11 cellular contexts compared by ENCODE assay signal in genomic region chr11:112997829-112998228, GRCh38. TPM values are rescaled to one million over a fixed set of nuclear protein-coding genes. Genes with fewer than 3 reads are reported as not detected.
"Had no signal": no experiment of that assay in that cellular context is flagged by ENCODE, and none has a peak within 500 bp of the region (broad histone marks: within the 10 kb centered on the region; RNA-seq: fewer than 3 reads in every experiment).

No MANE protein-coding gene starts in this region.

- H3K4me1 Mint-ChIP-seq: activated naive CD8-positive, alpha-beta T cell treated with anti-CD3 and anti-CD28 coated beads, Interleukin-2, amount 50 U/mL, for 24 hours had no signal

- H3K4me1 ChIP-seq: pancreas had no signal

- H3K27ac Mint-ChIP-seq: activated naive CD4-positive, alpha-beta T cell treated with anti-CD3 and anti-CD28 coated beads for 36 hours; activated naive CD8-positive, alpha-beta T cell treated with anti-CD3 and anti-CD28 coated beads, Interleukin-2, amount 50 U/mL, for 24 hours; activated T-helper 2 cell treated with anti-CD3 and anti-CD28 coated beads, Interferon-gamma antibody, Interleukin-2, Interleukin-4, amounts not matched to agents 10 μg/mL and 5 μg/mL and 100 μg/mL, durations not matched to agents 14 hours and 24 hours and 36 hours had no signal

- H3K9me3 ChIP-seq: pancreas, vagina had no signal

- H3K27me3 ChIP-seq: dorsolateral prefrontal cortex, vagina had no signal

- H3K4me3 Mint-ChIP-seq: activated naive CD4-positive, alpha-beta T cell treated with anti-CD3 and anti-CD28 coated beads for 36 hours; activated naive CD8-positive, alpha-beta T cell treated with anti-CD3 and anti-CD28 coated beads, Interleukin-2, amount 50 U/mL, for 24 hours had no signal

- ATAC-seq: activated naive CD8-positive, alpha-beta T cell treated with anti-CD3 and anti-CD28 coated beads, Interleukin-2, amount 50 U/mL, for 24 hours; esophagus mucosa; pancreas had no signal

- DNase-seq: activated CD4-positive, alpha-beta T cell treated with anti-CD3 and anti-CD28 coated beads for 1 hour; activated CD4-positive, alpha-beta T cell treated with anti-CD3 and anti-CD28 coated beads, Interleukin-2, amount 50 U/mL, for 4 hours; activated naive CD4-positive, alpha-beta T cell treated with anti-CD3 and anti-CD28 coated beads for 36 hours; activated naive CD8-positive, alpha-beta T cell treated with anti-CD3 and anti-CD28 coated beads, Interleukin-2, amount 50 U/mL, for 24 hours; dorsolateral prefrontal cortex; pancreas; stimulated activated CD4-positive, alpha-beta T cell treated with anti-CD3 and anti-CD28 coated beads, Interleukin-1b, Interleukin-23, amount 100 ng/mL, for 48 hours had no signal

- H3K4me3 ChIP-seq: dorsolateral prefrontal cortex, hepatocyte, pancreas, vagina had no signal

- H3K9me3 Mint-ChIP-seq: activated naive CD4-positive, alpha-beta T cell treated with anti-CD3 and anti-CD28 coated beads for 36 hours; activated naive CD8-positive, alpha-beta T cell treated with anti-CD3 and anti-CD28 coated beads, Interleukin-2, amount 50 U/mL, for 24 hours; activated T-helper 2 cell treated with anti-CD3 and anti-CD28 coated beads, Interferon-gamma antibody, Interleukin-2, Interleukin-4, amounts not matched to agents 10 μg/mL and 5 μg/mL and 100 μg/mL, durations not matched to agents 14 hours and 24 hours and 36 hours had no signal

- H3K36me3 ChIP-seq: pancreas, vagina had no signal

- H3K27ac ChIP-seq: hepatocyte, pancreas, vagina had no signal

RNA-seq across cellular contexts. Expression of gene NCAM1, which starts 36.6 kb away (rescaled TPM):
- total RNA-seq: activated naive CD4-positive, alpha-beta T cell treated with anti-CD3 and anti-CD28 coated beads for 36 hours; activated T-helper 2 cell treated with anti-CD3 and anti-CD28 coated beads, Interferon-gamma antibody, Interleukin-2, Interleukin-4, amounts not matched to agents 10 μg/mL and 5 μg/mL and 100 μg/mL, durations not matched to agents 14 hours and 24 hours and 36 hours had no signal
